Comparison of ENCODE assay signal across 1 cellular context in genomic region chr16:56357765-56358322, GRCh38.
A peak's percentile ranks its signal among the peaks of the same experiment; 100 is the strongest.
TF ChIP-seq lines count a peak whose summit lies in the region.

No MANE protein-coding gene starts in this region.

TF ChIP-seq in HepG2, 621 proteins besides CTCF, POLR2A, EP300 and RAD21 (continued from another document and continues in another):
- TF ChIP-seq ZNF646 (CRISPR knock-in tag; IDR thresholded peaks at IDR 0.05): no peak
- peak; percentile 28; the same call in 1 of the 2 replicates for TF ChIP-seq NFYC (CRISPR knock-in tag; IDR thresholded peaks at IDR 0.05)
- no peak for TF ChIP-seq KLF12 (CRISPR knock-in tag; IDR thresholded peaks at IDR 0.05; ENCODE audit: borderline replicate concordance)
- TF ChIP-seq ZNF788 (CRISPR knock-in tag; IDR thresholded peaks at IDR 0.05; ENCODE audit: borderline replicate concordance): peak; percentile 51; the same call in 1 of the 2 replicates
- TF ChIP-seq ZBTB39 (CRISPR knock-in tag; IDR thresholded peaks at IDR 0.05): no peak
- TF ChIP-seq ZNF746 (CRISPR knock-in tag; IDR thresholded peaks at IDR 0.05): no peak
- TF ChIP-seq NCOA1 (CRISPR knock-in tag; IDR thresholded peaks at IDR 0.05): no peak
- no peak for TF ChIP-seq ZBTB44 (CRISPR knock-in tag; IDR thresholded peaks at IDR 0.05)
- TF ChIP-seq ZNF207 (IDR thresholded peaks at IDR 0.05; ENCODE audit: borderline replicate concordance): no peak
- TF ChIP-seq HDAC1 (CRISPR knock-in tag; IDR thresholded peaks at IDR 0.05): peak; percentile 65; the same call in 1 of the 2 replicates
- TF ChIP-seq ZNF331 (CRISPR knock-in tag; IDR thresholded peaks at IDR 0.05): peak; percentile 44; the same call in 1 of the 2 replicates
- no peak for TF ChIP-seq CAMTA2 (CRISPR knock-in tag; IDR thresholded peaks at IDR 0.05; ENCODE audit: borderline replicate concordance)
- TF ChIP-seq NFKB2 (CRISPR knock-in tag; IDR thresholded peaks at IDR 0.05; ENCODE audit: borderline replicate concordance): peak; percentile 84; the same call in 1 of the 2 replicates
- TF ChIP-seq CENPX (CRISPR knock-in tag; IDR thresholded peaks at IDR 0.05): no peak
- no peak for TF ChIP-seq STAT5B (CRISPR knock-in tag; IDR thresholded peaks at IDR 0.05)
- TF ChIP-seq ZMYM4 (CRISPR knock-in tag; IDR thresholded peaks at IDR 0.05): peak; percentile 83
- TF ChIP-seq THAP9 (CRISPR knock-in tag; IDR thresholded peaks at IDR 0.05; ENCODE audit: borderline replicate concordance): peak; percentile 59; the same call in 1 of the 2 replicates
- no peak for TF ChIP-seq NR3C1 (CRISPR knock-in tag; IDR thresholded peaks at IDR 0.05)
- TF ChIP-seq ZNF879 (CRISPR knock-in tag; IDR thresholded peaks at IDR 0.05): no peak
- TF ChIP-seq ZNF776 (CRISPR knock-in tag; IDR thresholded peaks at IDR 0.05): no peak
- TF ChIP-seq UBTF (CRISPR knock-in tag; IDR thresholded peaks at IDR 0.05): peak; percentile 75; the same call in 1 of the 2 replicates
- TF ChIP-seq ARNTL (CRISPR knock-in tag; IDR thresholded peaks at IDR 0.05): no peak
- TF ChIP-seq HMGXB3 (CRISPR knock-in tag; IDR thresholded peaks at IDR 0.05; ENCODE audit: borderline replicate concordance): peak; percentile 96
- no peak for TF ChIP-seq ZNF660 (CRISPR knock-in tag; IDR thresholded peaks at IDR 0.05; ENCODE audit: borderline replicate concordance, low read depth)
- peak; percentile 48; the same call in 1 of the 2 replicates for TF ChIP-seq ZNF800 (CRISPR knock-in tag; IDR thresholded peaks at IDR 0.05)
- TF ChIP-seq TGIF2 (CRISPR knock-in tag; IDR thresholded peaks at IDR 0.05): 0 out of 2 replicates have a peak, but pooled peaks have one; percentile 55
- 0 out of 2 replicates have a peak, but pooled peaks have one; percentile 81 for TF ChIP-seq HBP1 (CRISPR knock-in tag; IDR thresholded peaks at IDR 0.05; ENCODE audit: low read depth)
- no peak for TF ChIP-seq ZNF354B (CRISPR knock-in tag; IDR thresholded peaks at IDR 0.05)
- no peak for TF ChIP-seq TSC22D2 (CRISPR knock-in tag; IDR thresholded peaks at IDR 0.05; ENCODE audit: borderline replicate concordance)
- TF ChIP-seq ZNF12 (CRISPR knock-in tag; IDR thresholded peaks at IDR 0.05): peak; percentile 68; the same call in 1 of the 2 replicates
